1 cellular context compared by ENCODE assay signal in the genomic region with DNA sequence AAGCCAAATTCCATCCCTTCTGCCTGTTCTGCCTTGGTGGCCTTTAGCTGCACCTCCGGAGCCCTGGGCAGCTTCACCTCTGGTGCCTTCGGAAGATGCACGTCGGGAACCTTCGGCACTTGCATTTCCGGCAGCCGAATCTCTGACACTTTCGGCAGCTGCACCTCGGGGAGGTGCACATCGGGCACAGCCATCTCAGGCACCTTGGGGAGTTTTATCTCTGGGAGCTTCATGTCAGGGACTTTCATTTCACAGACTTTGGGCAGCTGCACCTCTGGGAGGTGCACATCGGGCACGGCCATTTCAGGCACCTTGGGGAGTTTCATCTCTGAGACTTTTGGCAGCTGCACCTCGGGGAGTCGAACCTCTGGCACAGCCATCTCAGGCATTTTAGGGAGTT.
TF ChIP-seq lines count a peak whose summit lies in the region.

No MANE protein-coding gene starts in this region.

TF ChIP-seq in A549, 52 proteins besides CTCF, POLR2A, EP300 and RAD21:
- no peak for TF ChIP-seq TP53 (CRISPR knock-in tag; IDR thresholded peaks at IDR 0.05)
- TF ChIP-seq HOXA7 (CRISPR knock-in tag; IDR thresholded peaks at IDR 0.05) = no peak
- no peak for TF ChIP-seq MAFK (IDR thresholded peaks at IDR 0.05; ENCODE audit: partially characterized antibody)
- no peak for TF ChIP-seq RCOR1 (IDR thresholded peaks at IDR 0.05; ENCODE audit: low read depth, low read length)
- TF ChIP-seq ZSCAN20 (CRISPR knock-in tag; IDR thresholded peaks at IDR 0.05) = no peak
- TF ChIP-seq HOXB5 (CRISPR knock-in tag; IDR thresholded peaks at IDR 0.05) = no peak
- no peak for TF ChIP-seq HDAC2 (IDR thresholded peaks at IDR 0.05)
- TF ChIP-seq MAZ (IDR thresholded peaks at IDR 0.05; ENCODE audit: borderline replicate concordance, low read depth, low read length) = no peak
- TF ChIP-seq POLR2AphosphoS2 (conservative IDR thresholded peaks at IDR 0.05; ENCODE audit: low read length) = no peak
TF ChIP-seq in A549: peak in this region for 0.
